Comparison of ENCODE assay signal across 29 cellular contexts in genomic region chr2:70499253-70499652, GRCh38. TPM values are rescaled to one million over a fixed set of nuclear protein-coding genes. Genes with fewer than 3 reads are reported as not detected.
DNase-seq lines count a peak whose midpoint lies in the region; ATAC-seq, FAIRE-seq and TF ChIP-seq lines count a peak whose summit lies in the region.
"Had no signal": no experiment of that assay in that cellular context is flagged by ENCODE, and none has a peak within 500 bp of the region (broad histone marks: within the 10 kb centered on the region; RNA-seq: fewer than 3 reads in every experiment).

No MANE protein-coding gene starts in this region.

- CTCF ChIA-PET in K562 (lab: Yijun Ruan, JAX; ENCODE audit: low intra/inter-chr PET ratio) = no interaction called here

- intact Hi-C loops in natural killer cell (cut with micrococcal nuclease) = no loop called here
- intact Hi-C loops in K562 (cut with micrococcal nuclease) = loop anchor here (10.0 kb wide), 1 partner anchor 114 kb away; no protein-coding TSS in a partner anchor

- WGBS in K562 (ENCODE audit: insufficient coverage, low coverage, missing lambda C conversion rate) = 2% methylated on average over 7 of the region's 7 CpGs

- FAIRE-seq in K562 (lab: Jason Lieb, UNC) = no peak
- FAIRE-seq: A204.1, GM12878, GM12892, GM18507 had no signal

- H3K9me3 ChIP-seq in K562 (replicated peaks; ENCODE audit: control insufficient read depth, insufficient read depth, low read depth, low read length) = no peaks in the 10 kb centered on the region
- H3K9me3 ChIP-seq: BE2C, BLaER1 had no signal

- H3K79me2 ChIP-seq in K562 (ENCODE audit: control insufficient read depth, insufficient read depth, low read length) = no peaks in the 10 kb centered on the region

- DNase-seq in natural killer cell (no peak), K562 (ENCODE audit: extremely low read depth in 1 of 4, low spot score in 3 of 4) (no peak), islet precursor cell (peak; percentile 22), amygdala (lab: John Stamatoyannopoulos, UW) (no peak), glomerular visceral epithelial cell (ENCODE audit: extremely low spot score) (no peak)
- no peak for DNase-seq in natural killer cell treated with Interleukin-12 subunit alpha and Interleukin-12 subunit beta and Interleukin-15 and Interleukin-18, amount 100 ng/mL, for 72 hours (ENCODE audit: low spot score)
- DNase-seq in stimulated activated naive CD4-positive, alpha-beta T cell (lab: John Stamatoyannopoulos, UW) = no peak
- DNase-seq: 8988T; ACHN; BE2C; C1 segment of cervical spinal cord; CD4-positive, alpha-beta memory T cell; CD4-positive, CD25-positive, alpha-beta regulatory T cell; CD8-positive, alpha-beta memory T cell; COR-L47; DMS 273 treated with DMSO at 0.1 percent for 48 hours; DMS53; DMS79; DND-41; EL; GDM1 had no signal

- POLR2A ChIA-PET in K562 (lab: Yijun Ruan, JAX) = no interaction called here

- peaks cover 3 to 5% of the 10 kb centered on the region in 2 experiments; a peak in 4 of 5 replicates for H3K27me3 ChIP-seq in K562 (ENCODE audit: control insufficient read depth in 2 of 2, insufficient read depth in 2 of 2, low read length in 2 of 2)
- H3K27me3 ChIP-seq: BE2C, BLaER1 had no signal

- H3K9me3 Mint-ChIP-seq in natural killer cell = no peaks in the 10 kb centered on the region
- H3K9me3 Mint-ChIP-seq in natural killer cell treated with Interleukin-12 subunit alpha and Interleukin-12 subunit beta and Interleukin-15 and Interleukin-18, amount 100 ng/mL, for 72 hours = no peaks in the 10 kb centered on the region
- H3K9me3 Mint-ChIP-seq: CD8-positive, alpha-beta memory T cell had no signal

- no peak overlapping the region for H3K27ac Mint-ChIP-seq in natural killer cell
- H3K27ac Mint-ChIP-seq in natural killer cell treated with Interleukin-12 subunit alpha and Interleukin-12 subunit beta and Interleukin-15 and Interleukin-18, amount 100 ng/mL, for 72 hours = no peak overlapping the region
- H3K27ac Mint-ChIP-seq: CD14-positive monocyte; CD4-positive, alpha-beta memory T cell; CD4-positive, CD25-positive, alpha-beta regulatory T cell; CD8-positive, alpha-beta memory T cell had no signal

- H3K9me1 ChIP-seq in K562 (ENCODE audit: control insufficient read depth, insufficient read depth, low read length) = no peaks in the 10 kb centered on the region

- no peaks in the 10 kb centered on the region for H4K20me1 ChIP-seq in K562 (replicated peaks; ENCODE audit: control insufficient read depth, insufficient read depth, low read length)
- H4K20me1 ChIP-seq: BLaER1 had no signal

- no peak overlapping the region for H3K27ac ChIP-seq in K562 (ENCODE audit: extremely low read depth, low read depth, low read length)
- H3K27ac ChIP-seq: BLaER1 had no signal

- peaks cover 30 to 46% of the 10 kb centered on the region in 2 donors for H3K4me1 Mint-ChIP-seq in natural killer cell
- peaks cover 20 to 28% of the 10 kb centered on the region in 2 donors for H3K4me1 Mint-ChIP-seq in natural killer cell treated with Interleukin-12 subunit alpha and Interleukin-12 subunit beta and Interleukin-15 and Interleukin-18, amount 100 ng/mL, for 72 hours (ENCODE audit: low read depth in 2 of 2)
- H3K4me1 Mint-ChIP-seq: CD4-positive, CD25-positive, alpha-beta regulatory T cell; CD8-positive, alpha-beta memory T cell had no signal

- no peaks in the 10 kb centered on the region for H3K36me3 Mint-ChIP-seq in natural killer cell
- no peaks in the 10 kb centered on the region for H3K36me3 Mint-ChIP-seq in natural killer cell treated with Interleukin-12 subunit alpha and Interleukin-12 subunit beta and Interleukin-15 and Interleukin-18, amount 100 ng/mL, for 72 hours
- H3K36me3 Mint-ChIP-seq: CD14-positive monocyte; CD4-positive, CD25-positive, alpha-beta regulatory T cell had no signal

- H3K4me3 Mint-ChIP-seq in natural killer cell = peak overlapping the region; percentile 52
- H3K4me3 Mint-ChIP-seq in natural killer cell treated with Interleukin-12 subunit alpha and Interleukin-12 subunit beta and Interleukin-15 and Interleukin-18, amount 100 ng/mL, for 72 hours = no peak overlapping the region
- H3K4me3 Mint-ChIP-seq: CD14-positive monocyte; CD4-positive, alpha-beta memory T cell; CD4-positive, CD25-positive, alpha-beta regulatory T cell; CD8-positive, alpha-beta memory T cell had no signal

- ATAC-seq in natural killer cell (no peak), K562 (no peak)
- ATAC-seq in natural killer cell treated with Interleukin-12 subunit alpha and Interleukin-12 subunit beta and Interleukin-15 and Interleukin-18, amount 100 ng/mL, for 72 hours = no peak
- ATAC-seq: GM12878 had no signal

- no peaks in the 10 kb centered on the region for H3K36me3 ChIP-seq in K562 (ENCODE audit: control insufficient read depth, insufficient read depth, low read length)
- H3K36me3 ChIP-seq: BE2C, BLaER1 had no signal

- TF ChIP-seq CTCF in natural killer cell (IDR thresholded peaks at IDR 0.05) (no peak), K562 (IDR thresholded peaks at IDR 0.05 in 2 of 3, conservative IDR thresholded peaks at IDR 0.05 in 1 of 3; ENCODE audit: insufficient read depth in 2 of 3, low read depth in 1 of 3, low read length in 3 of 3) (no peak)

- no peak for TF ChIP-seq POLR2A in K562 (conservative IDR thresholded peaks at IDR 0.05)

- TF ChIP-seq EP300 in K562 (IDR thresholded peaks at IDR 0.05; ENCODE audit: low read length) = no peak

- no peak for TF ChIP-seq RAD21 in K562 (CRISPR knock-in tag; conservative IDR thresholded peaks at IDR 0.05 in 1 of 2, IDR thresholded peaks at IDR 0.05 in 1 of 2)

- no peak overlapping the region for H2AFZ ChIP-seq in K562 (ENCODE audit: low read depth, low read length)

- no peak overlapping the region for H3K9ac ChIP-seq in K562 (ENCODE audit: insufficient read depth in 1 of 2, low read depth in 2 of 2, low read length in 2 of 2)
- H3K9ac ChIP-seq: BLaER1 had no signal

- in situ Hi-C loops in K562 (cut with MboI) = no loop called here

- no TSS peak for BruUV-seq in K562 (replicated peaks; lab: Mats Ljungman, UMichigan)

- no peaks in the 10 kb centered on the region for H3K27me3 Mint-ChIP-seq in natural killer cell (ENCODE audit: low read depth in 2 of 2)
- H3K27me3 Mint-ChIP-seq in natural killer cell treated with Interleukin-12 subunit alpha and Interleukin-12 subunit beta and Interleukin-15 and Interleukin-18, amount 100 ng/mL, for 72 hours = peaks cover 6 to 9% of the 10 kb centered on the region in 2 donors

- H3K4me3 ChIP-seq in K562 = no peak overlapping the region
- H3K4me3 ChIP-seq: BLaER1, GM12878 had no signal

- no peak overlapping the region for H3K4me2 ChIP-seq in K562 (ENCODE audit: insufficient read depth, low read length)
- H3K4me2 ChIP-seq: BLaER1 had no signal

- no peaks in the 10 kb centered on the region for H3K4me1 ChIP-seq in K562 (replicated peaks in 1 of 2; ENCODE audit: control insufficient read depth in 2 of 2, insufficient read depth in 2 of 2, low read length in 2 of 2)
- H3K4me1 ChIP-seq: BE2C had no signal

TF ChIP-seq in K562, 482 proteins besides CTCF, POLR2A, EP300 and RAD21:
- no peak for TF ChIP-seq ZBTB8A (IDR thresholded peaks at IDR 0.05; ENCODE audit: partially characterized antibody)
- peak; percentile 85 for TF ChIP-seq ZNF12 (CRISPR knock-in tag; IDR thresholded peaks at IDR 0.05)

RNA-seq across cellular contexts. Expression of gene TGFA, which starts 54.4 kb away (rescaled TPM):
- 10 to 100 TPM in 1 of 3 donors, 1 to 10 TPM in 2; 5.0 to 13.3 (median 8.6) TPM for total RNA-seq in natural killer cell
- total RNA-seq in natural killer cell treated with Interleukin-12 subunit alpha and Interleukin-12 subunit beta and Interleukin-15 and Interleukin-18, amount 100 ng/mL, for 72 hours = 1 to 10 TPM in 1 of 2 donors, under 1 TPM in 1; 0.86 to 1.6 TPM
- not detected in 2 replicates for total RNA-seq in K562 (2011; cell fraction: chromatin; rRNA removed; ENCODE audit: low replicate concordance)
- total RNA-seq in K562 (2011; cell fraction: nucleolus; rRNA removed) = not detected in 2 replicates
- not detected in 2 replicates for total RNA-seq in K562 (2011; cell fraction: nucleoplasm; rRNA removed)
- total RNA-seq in K562 (2014; rRNA removed) = not detected in 2 replicates
- not detected in 2 replicates for total RNA-seq in K562 (2014; rRNA removed; fragmentation: Illumina TruSeq; extraction: Trizol)
- not detected in 2 replicates for total RNA-seq in K562 (2015; rRNA removed; fragmentation: Illumina TruSeq; extraction: Trizol)
- not detected in 2 replicates for total RNA-seq in K562 (2021)
- not detected in 2 replicates for polyA plus RNA-seq in K562 (2011; rRNA removed)
- polyA plus RNA-seq in K562 (2011; cell fraction: cytosol; rRNA removed) = not detected in 2 replicates
- polyA plus RNA-seq in K562 (2011; cell fraction: nucleus; rRNA removed) = not detected in 2 replicates
- 0.04 TPM in 1 of 2 replicates, not detected in the other for polyA plus RNA-seq in K562 (2012)
- polyA plus RNA-seq in K562 (2014; fragmentation: Illumina TruSeq; extraction: Trizol) = not detected in 2 replicates
- polyA plus RNA-seq in K562 (2014; fragmentation: Nextera tagmentation; extraction: Ambion mirVana) = not detected
- not detected in 2 replicates for polyA plus RNA-seq in K562 (2014; rRNA removed)
- not detected in 2 replicates for polyA minus RNA-seq in K562 (2011; rRNA and poly(A)+ RNA removed)
- polyA minus RNA-seq in K562 (2011; cell fraction: cytosol; rRNA and poly(A)+ RNA removed) = not detected in 2 replicates
- not detected in 2 replicates for polyA minus RNA-seq in K562 (2011; cell fraction: nucleus; rRNA and poly(A)+ RNA removed)
- total RNA-seq: G401 had no signal
- polyA plus RNA-seq: AG04450 had no signal
